ENCODE assay signal across 1 cellular context in genomic region chr2:135839713-135840112, GRCh38.
TF ChIP-seq lines count a peak whose summit lies in the region.

No MANE protein-coding gene starts in this region.

TF ChIP-seq in K562, 482 proteins besides CTCF, POLR2A, EP300 and RAD21:
- TF ChIP-seq NFATC3 (IDR thresholded peaks at IDR 0.05) (no peak), STAG1 (CRISPR knock-in tag; IDR thresholded peaks at IDR 0.05; ENCODE audit: borderline replicate concordance) (no peak), CXXC5 (CRISPR knock-in tag; IDR thresholded peaks at IDR 0.05) (no peak), TCF3 (CRISPR knock-in tag; IDR thresholded peaks at IDR 0.05) (no peak), CREB3 (tag; conservative IDR thresholded peaks at IDR 0.05; ENCODE audit: low read depth) (no peak), ZNF778 (CRISPR knock-in tag; IDR thresholded peaks at IDR 0.05) (no peak), TAF1 (IDR thresholded peaks at IDR 0.05; ENCODE audit: control insufficient read depth, extremely low read depth, insufficient read depth, low read length, severe bottlenecking) (no peak), EWSR1 (IDR thresholded peaks at IDR 0.05; ENCODE audit: borderline replicate concordance, low read depth, partially characterized antibody) (no peak), KAT7 (CRISPR knock-in tag; IDR thresholded peaks at IDR 0.05; ENCODE audit: borderline replicate concordance) (no peak), HMG20B (CRISPR knock-in tag; IDR thresholded peaks at IDR 0.05) (no peak), EP400 (IDR thresholded peaks at IDR 0.05) (no peak), ZNF79 (CRISPR knock-in tag; IDR thresholded peaks at IDR 0.05; ENCODE audit: low read depth) (no peak), CLOCK (CRISPR knock-in tag; IDR thresholded peaks at IDR 0.05; ENCODE audit: borderline replicate concordance) (no peak)
